21 cellular contexts compared by ENCODE assay signal in the genomic region with DNA sequence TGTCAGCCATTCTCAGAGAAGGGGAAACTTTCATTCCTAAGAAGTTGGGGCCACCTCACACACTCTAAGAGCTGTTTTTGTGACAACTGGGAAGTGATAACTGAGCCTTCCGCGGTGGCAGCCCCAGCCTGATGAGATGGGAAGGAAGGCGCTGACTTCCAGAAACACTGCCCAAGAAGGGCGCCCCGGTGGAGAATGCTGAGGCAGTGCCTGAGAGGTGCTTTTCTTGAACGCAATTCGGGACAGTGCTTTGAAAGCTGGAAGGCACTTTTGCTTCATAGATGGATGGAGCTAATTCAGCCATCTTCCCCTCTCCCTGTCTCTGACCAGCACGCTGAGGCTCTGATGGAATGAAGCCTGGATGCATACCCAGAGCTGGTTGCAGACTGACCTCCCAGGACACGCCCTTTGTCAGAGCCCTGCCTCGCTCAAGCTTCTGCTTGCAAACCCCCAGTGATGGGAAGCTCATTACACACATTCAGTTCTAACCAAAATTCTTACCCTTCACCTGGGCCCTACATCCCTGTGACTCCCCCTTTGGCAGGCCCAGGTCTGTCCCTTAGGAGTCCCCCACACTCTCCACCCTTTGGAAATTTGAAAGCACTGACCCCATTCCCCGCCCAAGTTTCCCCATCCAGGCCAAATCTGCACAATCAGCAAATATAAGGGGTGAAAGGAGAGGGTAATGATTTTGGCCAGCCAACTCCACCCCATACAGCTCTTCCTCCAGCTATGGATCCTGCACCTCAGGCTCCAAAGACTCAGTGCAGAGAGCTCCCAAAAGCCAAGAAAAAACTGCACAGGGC.
DNase-seq lines count a peak whose midpoint lies in the region; ATAC-seq, FAIRE-seq and TF ChIP-seq lines count a peak whose summit lies in the region.
"Had no signal": no experiment of that assay in that cellular context is flagged by ENCODE, and none has a peak within 500 bp of the region (broad histone marks: within the 10 kb centered on the region; RNA-seq: fewer than 3 reads in every experiment).

No MANE protein-coding gene starts in this region.

- no peaks in the 10 kb centered on the region for H3K9me3 Mint-ChIP-seq in astrocyte (ENCODE audit: unreplicated experiment)
- H3K9me3 Mint-ChIP-seq: CD8-positive, alpha-beta memory T cell; GM23338 had no signal

- peak overlapping the region; percentile 80; the same call in 1 of the 3 replicates for H3K4me2 ChIP-seq in A549
- no peak overlapping the region for H3K4me2 ChIP-seq in astrocyte (ENCODE audit: low read length)
- no peak overlapping the region for H3K4me2 ChIP-seq in HepG2 (ENCODE audit: low read depth, low read length)
- H3K4me2 ChIP-seq: GM23338 had no signal

- DNase-seq in A549 (ENCODE audit: low read depth in 1 of 2, low spot score in 1 of 2) (no peak), astrocyte (ENCODE audit: low read depth) (no peak), HepG2 (ENCODE audit: low spot score) (no peak), spleen (peak; percentile 38), DMS79 (lab: John Stamatoyannopoulos, UW) (no peak), NCI-H82 (lab: John Stamatoyannopoulos, UW) (no peak), activated gamma-delta T cell (lab: John Stamatoyannopoulos, UW) (no peak)
- DNase-seq: 8988T; CD8-positive, alpha-beta memory T cell; DND-41; Kasumi-1; MM.1S; NCI-H1092 treated with DMSO at 0.1 percent for 48 hours; NCI-H2081 treated with DMSO at 0.1 percent for 48 hours; NCI-H510A; NCI-H774 had no signal

- H3K4me1 ChIP-seq in A549 (peaks cover 90% of the 10 kb centered on the region), astrocyte (ENCODE audit: insufficient read depth, low read length) (peaks cover 53% of the 10 kb centered on the region), HepG2 (ENCODE audit: insufficient read depth, low read length) (peaks cover 71% of the 10 kb centered on the region), spleen (peaks cover 0 to 17% (median 8%) of the 10 kb centered on the region in 6 donors)

- CTCF ChIA-PET in A549 (lab: Yijun Ruan, JAX) (interaction anchor here (0.6 to 4.1 kb wide), 10 partner anchors 8 to 117 kb away, joined by 3 to 15 read pairs (median 4); no protein-coding TSS in a partner anchor), HepG2 (lab: Yijun Ruan, JAX; ENCODE audit: low intra/inter-chr PET ratio, low total read pairs) (no interaction called here)

- H4K20me1 ChIP-seq in astrocyte (ENCODE audit: insufficient read depth, low read length), result peaks cover 23% of the 10 kb centered on the region
- peaks cover 68% of the 10 kb centered on the region for H4K20me1 ChIP-seq in HepG2 (ENCODE audit: insufficient read depth, low read length)
- H4K20me1 ChIP-seq: BLaER1 had no signal

- in situ Hi-C loops in HepG2 (cut with HindIII; ENCODE audit: extremely low pct_ligation_motif_present, low pct_unique_long_range_greater_than_20kb), result no loop called here

- H3K27me3 ChIP-seq in astrocyte (ENCODE audit: insufficient read depth, low read length) (no peaks in the 10 kb centered on the region), HepG2 (ENCODE audit: control insufficient read depth in 1 of 2, insufficient read depth in 2 of 2, low read length in 2 of 2) (no peaks in the 10 kb centered on the region), spleen (replicated peaks in 1 of 7) (no peaks in the 10 kb centered on the region)
- H3K27me3 ChIP-seq: BLaER1 had no signal

- no peak overlapping the region for H2AFZ ChIP-seq in astrocyte (ENCODE audit: low read depth, low read length)
- no peak overlapping the region for H2AFZ ChIP-seq in HepG2 (ENCODE audit: low read length)
- H2AFZ ChIP-seq: GM23338 had no signal

- TF ChIP-seq POLR2A in A549 (IDR thresholded peaks at IDR 0.05; ENCODE audit: low read length) (no peak), HepG2 (IDR thresholded peaks at IDR 0.05; ENCODE audit: insufficient read depth in 1 of 2, low read depth in 2 of 2, low read length in 2 of 2) (no peak), spleen (IDR thresholded peaks at IDR 0.05) (no peak)

- H3K9me3 ChIP-seq in A549 (no peaks in the 10 kb centered on the region), astrocyte (ENCODE audit: insufficient read depth, low read depth, low read length) (no peaks in the 10 kb centered on the region), HepG2 (ENCODE audit: low read length) (no peaks in the 10 kb centered on the region), spleen (no peaks in the 10 kb centered on the region)
- H3K9me3 ChIP-seq: BLaER1 had no signal

- peaks cover 29% of the 10 kb centered on the region for H3K36me3 Mint-ChIP-seq in astrocyte (ENCODE audit: low read depth, unreplicated experiment)
- H3K36me3 Mint-ChIP-seq: CD8-positive, alpha-beta memory T cell had no signal

- TF ChIP-seq CTCF in A549 (IDR thresholded peaks at IDR 0.05), result no peak
- TF ChIP-seq CTCF in astrocyte (IDR thresholded peaks at IDR 0.05; ENCODE audit: insufficient read depth, low read depth, low read length), result no peak
- no peak for TF ChIP-seq CTCF in HepG2 (CRISPR knock-in tag; IDR thresholded peaks at IDR 0.05)
- TF ChIP-seq CTCF in spleen (IDR thresholded peaks at IDR 0.05 in 8 of 11, conservative IDR thresholded peaks at IDR 0.05 in 3 of 11), result no peak

- H3K27me3 Mint-ChIP-seq in astrocyte (ENCODE audit: low read depth, unreplicated experiment), result no peaks in the 10 kb centered on the region

- H3K4me1 Mint-ChIP-seq in astrocyte (ENCODE audit: low read depth, unreplicated experiment), result peaks cover 70% of the 10 kb centered on the region

- peaks cover 5% of the 10 kb centered on the region for H3K36me3 ChIP-seq in astrocyte (ENCODE audit: insufficient read depth, low read length)
- peaks cover 26 to 77% of the 10 kb centered on the region in 2 experiments for H3K36me3 ChIP-seq in HepG2 (replicated peaks in 1 of 2; ENCODE audit: control insufficient read depth in 1 of 2, insufficient read depth in 2 of 2, low read length in 2 of 2)
- H3K36me3 ChIP-seq in spleen, result peaks cover 0 to 15% (median 0%) of the 10 kb centered on the region in 6 donors
- H3K36me3 ChIP-seq: BLaER1 had no signal

- H3K4me3 ChIP-seq in A549 (no peak overlapping the region), astrocyte (ENCODE audit: insufficient read depth, low read depth, low read length) (no peak overlapping the region), HepG2 (replicated peaks in 1 of 3; ENCODE audit: insufficient read depth in 1 of 3, low read depth in 2 of 3, low read length in 3 of 3) (no peak overlapping the region), spleen (no peak overlapping the region)
- H3K4me3 ChIP-seq: BLaER1, GM23338 had no signal

- H3K27ac ChIP-seq in A549 (peak overlapping the region; percentile 74 to 85; a peak in 5 of 6 replicates), astrocyte (ENCODE audit: low read depth, low read length) (no peak overlapping the region), HepG2 (ENCODE audit: extremely low read length, insufficient read depth, low read length) (no peak overlapping the region), spleen (no peak overlapping the region)
- H3K27ac ChIP-seq: BLaER1 had no signal

- no peak for ATAC-seq in A549
- no peak for ATAC-seq in HepG2
- ATAC-seq in HG02970 (IDR thresholded peaks at IDR 0.05; ENCODE audit: low FRiP score, unreplicated experiment), result no peak
- ATAC-seq: GM23338, Right ventricle myocardium inferior had no signal

- POLR2A ChIA-PET in A549 (lab: Yijun Ruan, JAX), result interaction anchor here (0.6 kb wide), 1 partner anchor 34 kb away, joined by 3 read pairs; no protein-coding TSS in a partner anchor
- POLR2A ChIA-PET in HepG2 (lab: Yijun Ruan, JAX), result interaction anchor here (0.5 to 1.1 kb wide), 2 partner anchors 54 to 81 kb away, joined by 3 to 5 read pairs; no protein-coding TSS in a partner anchor

- H3K79me2 ChIP-seq in astrocyte (ENCODE audit: insufficient read depth, low read length) (peaks cover 66% of the 10 kb centered on the region), HepG2 (ENCODE audit: insufficient read depth, low read length) (peaks cover 15% of the 10 kb centered on the region)

- peak overlapping the region; percentile 14 for H3K4me3 Mint-ChIP-seq in astrocyte (ENCODE audit: unreplicated experiment)
- H3K4me3 Mint-ChIP-seq: CD8-positive, alpha-beta memory T cell; GM23338 had no signal

- TF ChIP-seq RAD21 in A549 (conservative IDR thresholded peaks at IDR 0.05 in 1 of 2, IDR thresholded peaks at IDR 0.05 in 1 of 2) (no peak), HepG2 (CRISPR knock-in tag; IDR thresholded peaks at IDR 0.05) (no peak)

- WGBS in A549 (ENCODE audit: missing lambda C conversion rate), result 95% methylated on average over 11 of the region's 11 CpGs
- 94% methylated on average over 11 of the region's 11 CpGs for WGBS in HepG2 (ENCODE audit: low lambda C conversion rate)
- 77 to 86% (median 80%) methylated on average over 11 of the region's 11 CpGs for WGBS in spleen, 5 donors

- peak overlapping the region; percentile 58 for H3K27ac Mint-ChIP-seq in astrocyte (ENCODE audit: unreplicated experiment)
- H3K27ac Mint-ChIP-seq: GM23338 had no signal

- intact Hi-C loops in HepG2 (cut with micrococcal nuclease; ENCODE audit: unreplicated experiment), result no loop called here
- intact Hi-C loops in spleen (cut with DNase I; ENCODE audit: low total_unique reads), result no loop called here

- FAIRE-seq in A549 (lab: Jason Lieb, UNC), result no peak
- no peak for FAIRE-seq in astrocyte (lab: Jason Lieb, UNC)
- no peak for FAIRE-seq in HepG2 (lab: Jason Lieb, UNC)
- FAIRE-seq: G401.6 had no signal

- TF ChIP-seq EP300 in A549 (IDR thresholded peaks at IDR 0.05) (no peak), HepG2 (IDR thresholded peaks at IDR 0.05; ENCODE audit: low read depth in 2 of 2, low read length in 2 of 2) (no peak), HepG2 (CRISPR knock-in tag; IDR thresholded peaks at IDR 0.05; ENCODE audit: borderline replicate concordance) (no peak)

- BruUV-seq in HepG2 (replicated peaks; lab: Mats Ljungman, UMichigan), result no TSS peak

- H3K9ac ChIP-seq in astrocyte (ENCODE audit: low read length) (no peak overlapping the region), HepG2 (ENCODE audit: insufficient read depth, low read depth, low read length) (no peak overlapping the region)
- H3K9ac ChIP-seq: BLaER1 had no signal

TF ChIP-seq in A549, 52 proteins besides CTCF, POLR2A, EP300 and RAD21:
- TF ChIP-seq FOSL2 (IDR thresholded peaks at IDR 0.05) (no peak), FOSL2 (CRISPR knock-in tag; IDR thresholded peaks at IDR 0.05) (no peak), MAFK (IDR thresholded peaks at IDR 0.05; ENCODE audit: partially characterized antibody) (peak; percentile 96)

TF ChIP-seq in HepG2, 621 proteins besides CTCF, POLR2A, EP300 and RAD21:
- TF ChIP-seq FLYWCH1 (CRISPR knock-in tag; IDR thresholded peaks at IDR 0.05) (no peak), ZNF460 (CRISPR knock-in tag; IDR thresholded peaks at IDR 0.05; ENCODE audit: borderline replicate concordance) (no peak), MTF1 (CRISPR knock-in tag; IDR thresholded peaks at IDR 0.05) (no peak), MAFF (IDR thresholded peaks at IDR 0.05; ENCODE audit: low read depth, low read length) (peak; percentile 97), SNAI1 (CRISPR knock-in tag; IDR thresholded peaks at IDR 0.05; ENCODE audit: borderline replicate concordance) (no peak), MAFK (conservative IDR thresholded peaks at IDR 0.05 in 1 of 2, IDR thresholded peaks at IDR 0.05 in 1 of 2; ENCODE audit: low read length in 2 of 2) (peak; percentile 97)

Comparison
In these comparisons a context has a peak if more than half of its experiments do, and no peak if none do; other contexts are left out.
1. H3K27ac ChIP-seq: peak in A549 (2 of 2); none in astrocyte (single experiment), HepG2 (single experiment) and spleen (0 of 8).
2. Of the 38 proteins assayed by ChIP-seq in both HepG2 and A549: peak only in HepG2: none; only in A549: none; in both: MAFK; in neither: 37.